25 cellular contexts compared by ENCODE assay signal in genomic region chr19:3266792-3267469, GRCh38. TPM values are rescaled to one million over a fixed set of nuclear protein-coding genes. Genes with fewer than 3 reads are reported as not detected.
DNase-seq lines count a peak whose midpoint lies in the region; ATAC-seq and TF ChIP-seq lines count a peak whose summit lies in the region.
"Had no signal": no experiment of that assay in that cellular context is flagged by ENCODE, and none has a peak within 500 bp of the region (broad histone marks: within the 10 kb centered on the region; RNA-seq: fewer than 3 reads in every experiment).

No MANE protein-coding gene starts in this region.

- no peak for ATAC-seq in HG03025 (IDR thresholded peaks at IDR 0.05; ENCODE audit: low FRiP score, unreplicated experiment)
- ATAC-seq: body of pancreas, Panc1 had no signal

- no peak overlapping the region for H3K4me2 ChIP-seq in Karpas-422 (ENCODE audit: low read depth, low read length, poor library complexity, severe bottlenecking)

- H3K27me3 ChIP-seq in Karpas-422 (ENCODE audit: low read length), result no peaks in the 10 kb centered on the region

- H3K4me1 ChIP-seq in HEK293 (ENCODE audit: control insufficient read depth, insufficient read depth, low read length) (peaks cover 2% of the 10 kb centered on the region; the same call in 1 of the 2 replicates), Karpas-422 (ENCODE audit: low read length) (no peaks in the 10 kb centered on the region)
- H3K4me1 ChIP-seq: body of pancreas had no signal

- H4K20me1 ChIP-seq in Karpas-422 (ENCODE audit: insufficient read depth, low read depth, low read length), result no peaks in the 10 kb centered on the region

- no peak for TF ChIP-seq CTCF in HEK293 (tag by site-specific recombination; IDR thresholded peaks at IDR 0.05)

- H3K27ac ChIP-seq in HEK293 (ENCODE audit: extremely low read depth, low read depth, low read length), result no peak overlapping the region
- H3K27ac ChIP-seq in cingulate gyrus (ENCODE audit: low read depth, low read length), result peak overlapping the region; percentile 69
- H3K27ac ChIP-seq in Karpas-422 (ENCODE audit: low read length), result no peak overlapping the region
- H3K27ac ChIP-seq: body of pancreas, C4-2B, GM23248, VCaP had no signal

- H3K4me3 ChIP-seq in HEK293 (ENCODE audit: low read depth, low read length) (no peak overlapping the region), Karpas-422 (ENCODE audit: low read length) (no peak overlapping the region)
- H3K4me3 ChIP-seq: body of pancreas, GM23248 had no signal

- no peaks in the 10 kb centered on the region for H3K79me2 ChIP-seq in Karpas-422 (ENCODE audit: low read length)

- no peaks in the 10 kb centered on the region for H3K36me3 ChIP-seq in HEK293 (ENCODE audit: control insufficient read depth in 2 of 2, insufficient read depth in 1 of 2, low read length in 2 of 2)
- no peaks in the 10 kb centered on the region for H3K36me3 ChIP-seq in Karpas-422 (ENCODE audit: insufficient read depth, low read length)

- H3K9me3 ChIP-seq in HEK293 (ENCODE audit: control insufficient read depth, insufficient read depth, low read depth, low read length), result no peaks in the 10 kb centered on the region
- no peaks in the 10 kb centered on the region for H3K9me3 ChIP-seq in Karpas-422 (ENCODE audit: low read length)
- H3K9me3 ChIP-seq: body of pancreas had no signal

- CTCF ChIA-PET in HEK293 (lab: Yijun Ruan, JAX), result interaction anchor here (0.6 to 1.7 kb wide), 2 partner anchors 9 to 273 kb away, joined by 3 to 5 read pairs; no protein-coding TSS in a partner anchor

- in situ Hi-C loops in G401 (cut with HindIII; ENCODE audit: low sequenced_read_pairs), result no loop called here

- H2AFZ ChIP-seq in Karpas-422 (ENCODE audit: low read length), result no peak overlapping the region
- H2AFZ ChIP-seq: GM23248 had no signal

- peak; percentile 88 for DNase-seq in NCI-H2171 treated with DMSO at 0.1 percent for 48 hours (lab: John Stamatoyannopoulos, UW)
- peak in 6 of 10 donors; percentile 49 to 93 (median 62) for DNase-seq in posterior cingulate gyrus
- DNase-seq in G401 (ENCODE audit: low spot score), result no peak
- DNase-seq in Karpas-422, result no peak
- DNase-seq: activated CD4-positive, alpha-beta T cell treated with anti-CD3 and anti-CD28 coated beads for 4 hours; activated gamma-delta T cell; activated T-cell treated with anti-CD3 and anti-CD28 coated beads, Interleukin-2, amount 50 U/mL, for 1 hour; body of pancreas; cerebellar nuclear complex; GM23248; naive B cell; NCI-H1092 treated with DMSO at 0.1 percent for 48 hours; NCI-H2081 treated with DMSO at 0.1 percent for 48 hours; NCI-H510A treated with DMSO at 0.1 percent for 48 hours; occipital lobe; SHP77 treated with DMSO at 0.1 percent for 48 hours; small intestine; trophoblast cell had no signal

- H3K9ac ChIP-seq in Karpas-422 (ENCODE audit: low read length), result no peak overlapping the region
- H3K9ac ChIP-seq: GM23248 had no signal

- intact Hi-C loops in posterior cingulate gyrus (cut with DNase I), result no loop called here

- no peaks in the 10 kb centered on the region for H3K9me2 ChIP-seq in Karpas-422 (replicated peaks; ENCODE audit: insufficient read depth, low read length)

- POLR2A ChIA-PET in HEK293 (lab: Yijun Ruan, JAX), result interaction anchor here (1.1 kb wide), 1 partner anchor 9 kb away, joined by 5 read pairs; no protein-coding TSS in a partner anchor

TF ChIP-seq in HEK293, 187 proteins besides CTCF, POLR2A, EP300 and RAD21 (continues in another document):
- no peak for TF ChIP-seq FEZF1 (tag by site-specific recombination; IDR thresholded peaks at IDR 0.05)
- TF ChIP-seq ZNF596 (tag by site-specific recombination; IDR thresholded peaks at IDR 0.05), result no peak
- TF ChIP-seq REPIN1 (tag by site-specific recombination; IDR thresholded peaks at IDR 0.05; ENCODE audit: low read depth), result no peak
- no peak for TF ChIP-seq HOXC10 (CRISPR knock-in tag; IDR thresholded peaks at IDR 0.05)
- TF ChIP-seq ZNF514 (tag by site-specific recombination; IDR thresholded peaks at IDR 0.05), result no peak
- no peak for TF ChIP-seq TRIM28 (IDR thresholded peaks at IDR 0.05; ENCODE audit: borderline replicate concordance, low read length)
- no peak for TF ChIP-seq ZNF169 (tag by site-specific recombination; IDR thresholded peaks at IDR 0.05)
- no peak for TF ChIP-seq ZNF626 (tag by site-specific recombination; IDR thresholded peaks at IDR 0.05)
- TF ChIP-seq OVOL3 (tag by site-specific recombination; IDR thresholded peaks at IDR 0.05), result no peak
- peak; percentile 82 for TF ChIP-seq ZSCAN4 (tag by site-specific recombination; IDR thresholded peaks at IDR 0.05)
- TF ChIP-seq OSR2 (tag by site-specific recombination; IDR thresholded peaks at IDR 0.05), result 0 out of 2 replicates have a peak, but pooled peaks have one; percentile 13
- no peak for TF ChIP-seq RBAK (tag by site-specific recombination; IDR thresholded peaks at IDR 0.05)
- no peak for TF ChIP-seq ZNF560 (tag by site-specific recombination; IDR thresholded peaks at IDR 0.05; ENCODE audit: borderline replicate concordance)
- TF ChIP-seq ZNF37A (tag by site-specific recombination; IDR thresholded peaks at IDR 0.05), result no peak
- no peak for TF ChIP-seq ZNF792 (tag by site-specific recombination; IDR thresholded peaks at IDR 0.05)
- no peak for TF ChIP-seq ZBTB7A (tag by site-specific recombination; IDR thresholded peaks at IDR 0.05; ENCODE audit: low read depth)
- no peak for TF ChIP-seq ZNF292 (tag by site-specific recombination; IDR thresholded peaks at IDR 0.05; ENCODE audit: borderline replicate concordance, low read depth)
- peak; percentile 21 for TF ChIP-seq ZBTB26 (tag by site-specific recombination; optimal IDR thresholded peaks at IDR 0.05)
- TF ChIP-seq ZNF398 (tag by site-specific recombination; IDR thresholded peaks at IDR 0.05), result peak; percentile 82
- TF ChIP-seq SETDB1 (IDR thresholded peaks at IDR 0.05; ENCODE audit: insufficient read length, low read length), result no peak
- no peak for TF ChIP-seq ZNF391 (tag by site-specific recombination; IDR thresholded peaks at IDR 0.05; ENCODE audit: borderline replicate concordance, low read depth)
- peak; percentile 100 for TF ChIP-seq GLIS1 (tag by site-specific recombination; IDR thresholded peaks at IDR 0.05)
- TF ChIP-seq MYNN (tag by site-specific recombination; IDR thresholded peaks at IDR 0.05; ENCODE audit: borderline replicate concordance), result no peak
- no peak for TF ChIP-seq ZNF223 (tag by site-specific recombination; IDR thresholded peaks at IDR 0.05)
- no peak for TF ChIP-seq PBX3 (CRISPR knock-in tag; IDR thresholded peaks at IDR 0.05)
- no peak for TF ChIP-seq ZNF138 (tag by site-specific recombination; IDR thresholded peaks at IDR 0.05; ENCODE audit: borderline replicate concordance)

RNA-seq across cellular contexts. Expression of gene CELF5, which starts 42.5 kb away (rescaled TPM):
- total RNA-seq in G401 (2014; rRNA removed; shearing (Covaris generic)), result 1.5 and 1.7 TPM in 2 replicates
- not detected in 2 replicates for total RNA-seq in Karpas-422 (2014; rRNA removed; shearing (Covaris generic); ENCODE audit: low replicate concordance)
- total RNA-seq: M059J had no signal

Comparison
In these comparisons a context has a peak if more than half of its experiments do, and no peak if none do; other contexts are left out.
1. DNase-seq: peak in NCI-H2171 treated with DMSO at 0.1 percent for 48 hours (single experiment) and posterior cingulate gyrus (6 of 10); none in G401 (single experiment) and Karpas-422 (single experiment).